8 cellular contexts compared by ENCODE assay signal in the genomic region with DNA sequence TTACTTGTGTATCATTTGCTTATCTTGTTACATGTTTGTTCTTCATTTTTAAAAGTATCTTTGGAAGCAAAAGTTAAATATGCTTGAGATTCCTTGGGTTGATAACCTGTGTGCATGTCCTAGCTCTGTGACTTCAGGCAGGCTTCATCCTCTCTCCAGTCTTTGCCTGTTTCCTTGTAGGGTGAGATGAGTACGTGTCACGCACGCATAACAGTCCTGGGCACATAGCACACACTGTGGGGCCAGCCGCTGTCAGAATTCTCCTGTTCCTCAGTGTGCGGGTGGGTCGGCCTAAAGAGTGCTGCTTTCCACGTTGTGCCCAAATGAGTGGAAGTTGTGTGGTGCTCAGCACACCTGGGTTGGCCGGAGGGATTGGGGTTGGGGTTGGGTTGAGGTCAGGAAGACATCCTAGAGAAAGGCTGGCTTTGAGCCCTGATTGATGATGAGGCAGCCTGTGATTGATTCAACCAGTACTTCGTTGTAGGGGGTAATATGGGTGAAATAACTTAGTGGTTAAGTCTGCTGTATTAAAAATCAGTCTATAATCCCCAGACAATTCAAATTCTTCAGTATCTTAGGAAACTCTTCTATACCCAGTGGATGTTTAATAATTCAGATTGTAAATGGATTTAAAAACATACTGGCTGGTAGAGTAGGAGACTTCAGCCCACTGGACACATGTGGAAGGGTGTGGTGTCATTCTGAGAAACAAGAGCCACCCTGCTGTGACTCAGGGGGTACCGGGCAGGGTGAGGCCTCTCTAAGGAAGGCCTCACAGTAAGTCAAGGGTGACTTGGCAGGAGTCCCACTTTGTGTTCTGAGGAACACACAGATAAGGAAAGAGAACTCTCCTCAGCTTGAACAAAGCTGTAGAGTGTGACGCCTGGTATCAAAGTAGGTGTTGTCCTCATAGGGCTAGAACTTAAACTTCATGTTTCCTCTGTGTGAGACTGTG. TPM values are rescaled to one million over a fixed set of nuclear protein-coding genes. Genes with fewer than 3 reads are reported as not detected.
DNase-seq lines count a peak whose midpoint lies in the region; ATAC-seq and TF ChIP-seq lines count a peak whose summit lies in the region.

No MANE protein-coding gene starts in this region.

- peak; percentile 80 for ATAC-seq in GM21619 (IDR thresholded peaks at IDR 0.05; ENCODE audit: unreplicated experiment)

- BruUV-seq in A673 (replicated peaks; lab: Mats Ljungman, UMichigan), result TSS peak; percentile 19

- H3K36me3 ChIP-seq in A673 (ENCODE audit: insufficient read depth, low read length, poor library complexity, severe bottlenecking) (peaks cover 26% of the 10 kb centered on the region), SJSA1 (peaks cover 73% of the 10 kb centered on the region), uterus (no peaks in the 10 kb centered on the region)

- DNase-seq in A673 (ENCODE audit: low spot score) (no peak), SJSA1 (ENCODE audit: low read depth in 1 of 2, low spot score in 2 of 2) (peak; percentile 77 to 92), dermis blood vessel endothelial cell (peak; percentile 84), myocyte (ENCODE audit: low read depth) (peak; percentile 87), uterus (peak; percentile 34 to 78), iPS-NIHi7 (ENCODE audit: extremely low spot score) (no peak), NCI-H1048 (lab: John Stamatoyannopoulos, UW) (no peak)

- H3K9me3 ChIP-seq in A673 (ENCODE audit: low read depth, low read length, poor library complexity, severe bottlenecking) (no peaks in the 10 kb centered on the region), SJSA1 (replicated peaks) (no peaks in the 10 kb centered on the region), uterus (no peaks in the 10 kb centered on the region)

- CTCF ChIA-PET in A673 (lab: Charles Lee), result no interaction called here

- TF ChIP-seq POLR2A in uterus (IDR thresholded peaks at IDR 0.05), result no peak

- no peaks in the 10 kb centered on the region for H3K27me3 ChIP-seq in A673 (replicated peaks; ENCODE audit: insufficient read depth, low read depth, low read length, poor library complexity)
- H3K27me3 ChIP-seq in SJSA1 (replicated peaks), result no peaks in the 10 kb centered on the region
- no peaks in the 10 kb centered on the region for H3K27me3 ChIP-seq in uterus

- POLR2A ChIA-PET in A673 (lab: Charles Lee; ENCODE audit: low non-redundant PET), result no interaction called here

- intact Hi-C loops in A673 (cut with micrococcal nuclease; ENCODE audit: unreplicated experiment), result no loop called here
- intact Hi-C loops in uterus (cut with DNase I; ENCODE audit: low total_unique reads), result no loop called here

- H3K4me1 ChIP-seq in A673 (ENCODE audit: insufficient read depth, low read length, poor library complexity, severe bottlenecking), result no peaks in the 10 kb centered on the region
- H3K4me1 ChIP-seq in SJSA1 (replicated peaks), result peaks cover 26% of the 10 kb centered on the region
- no peaks in the 10 kb centered on the region for H3K4me1 ChIP-seq in uterus

- H3K4me3 ChIP-seq in A673 (ENCODE audit: low read depth, low read length, poor library complexity, severe bottlenecking) (no peak overlapping the region), SJSA1 (no peak overlapping the region), uterus (no peak overlapping the region)

- no peak for TF ChIP-seq CTCF in A673 (conservative IDR thresholded peaks at IDR 0.05; ENCODE audit: low read depth, low read length)
- no peak for TF ChIP-seq CTCF in uterus (IDR thresholded peaks at IDR 0.05)

- H3K27ac ChIP-seq in A673 (ENCODE audit: low read depth, low read length, poor library complexity, severe bottlenecking) (peak overlapping the region; percentile 20), SJSA1 (peak overlapping the region; percentile 28), uterus (peak overlapping the region; percentile 46 to 65)

RNA-seq across cellular contexts. Expression of gene RAC1, which starts 18.7 kb away (rescaled TPM):
- total RNA-seq in A673 (2021), result 295 and 296 TPM in 2 replicates
- total RNA-seq in SJSA1 (2014; rRNA removed; shearing (Covaris generic)), result 76.4 and 77.8 TPM in 2 replicates
- 58.9 and 105 TPM in 2 replicates for total RNA-seq in dermis blood vessel endothelial cell
- total RNA-seq in myocyte, result 91.0 and 105 TPM in 2 replicates
- polyA plus RNA-seq in myocyte (2012), result 330 TPM
- 100 to 1,000 TPM in 2 of 4 donors, 10 to 100 TPM in 2; 62.5 to 221 (median 106) TPM for total RNA-seq in uterus

RNA-seq across cellular contexts. Expression of gene FAM220A, which starts 44.2 kb away (rescaled TPM):
- total RNA-seq in A673 (2021), result 18.5 and 23.4 TPM in 2 replicates
- 27.8 and 29.5 TPM in 2 replicates for total RNA-seq in SJSA1 (2014; rRNA removed; shearing (Covaris generic))
- total RNA-seq in dermis blood vessel endothelial cell, result 16.7 and 18.7 TPM in 2 replicates
- total RNA-seq in myocyte, result 25.2 and 42.1 TPM in 2 replicates
- polyA plus RNA-seq in myocyte (2012), result 22.0 TPM
- total RNA-seq in uterus, result 10 to 100 TPM in 2 of 4 donors, 1 to 10 TPM in 2; 1.8 to 35.2 (median 10.8) TPM

RNA-seq across cellular contexts. Expression of gene DAGLB, which starts 54.8 kb away (rescaled TPM):
- total RNA-seq in A673 (2021) (24.1 and 27.6 TPM in 2 replicates), dermis blood vessel endothelial cell (20.2 and 22.6 TPM in 2 replicates), myocyte (27.7 and 31.3 TPM in 2 replicates), uterus (10 to 100 TPM in 3 of 4 donors, 1 to 10 TPM in 1; 5.4 to 30.2 (median 19.3) TPM)
- total RNA-seq in SJSA1 (2014; rRNA removed; shearing (Covaris generic)), result 21.6 and 23.4 TPM in 2 replicates
- 24.8 TPM for polyA plus RNA-seq in myocyte (2012)

Comparison
In these comparisons a context has a peak if more than half of its experiments do, and no peak if none do; other contexts are left out.
1. DNase-seq: peak in SJSA1 (2 of 2), dermis blood vessel endothelial cell (single experiment), myocyte (single experiment) and uterus (2 of 2); none in A673 (single experiment), iPS-NIHi7 (single experiment) and NCI-H1048 (single experiment).
2. Peak in every context shown above with its lines, with median percentiles within 50 percentile points of each other: H3K27ac ChIP-seq.